ENCODE assay signal across 21 cellular contexts in the genomic region with DNA sequence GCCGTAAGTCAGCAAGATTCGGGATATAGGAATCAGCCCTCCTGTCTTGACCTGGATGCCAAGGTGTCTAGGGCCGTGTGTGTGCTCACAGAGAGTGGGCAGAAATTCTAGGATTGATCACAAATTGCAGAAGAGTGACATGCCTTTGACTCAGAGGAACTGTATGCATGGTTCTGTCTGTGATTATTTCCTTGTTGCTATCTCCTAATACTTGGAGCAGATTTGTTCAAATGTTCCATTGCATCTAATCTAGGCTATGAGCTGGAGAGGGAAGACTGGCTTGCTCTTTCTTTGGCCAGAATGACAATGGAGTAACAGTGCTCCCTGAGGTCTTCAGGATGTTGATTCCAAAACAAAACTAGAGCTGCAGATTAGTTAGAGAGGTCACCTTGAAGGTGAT.
"Had no signal": no experiment of that assay in that cellular context is flagged by ENCODE, and none has a peak within 500 bp of the region (broad histone marks: within the 10 kb centered on the region; RNA-seq: fewer than 3 reads in every experiment).

No MANE protein-coding gene starts in this region.

- DNase-seq: cortex of kidney; dorsolateral prefrontal cortex; effector memory CD4-positive, alpha-beta T cell; gastrocnemius medialis; heart right ventricle; left cardiac atrium; left ventricle myocardium inferior; lower lobe of right lung; natural killer cell; nucleus accumbens; pancreas; right cardiac atrium; stimulated activated CD4-positive, alpha-beta T cell treated with anti-CD3 and anti-CD28 coated beads, Interleukin-2, amount 100 ng/mL, for 48 hours; stimulated activated naive CD8-positive, alpha-beta T cell treated with anti-CD3 and anti-CD28 coated beads, Interleukin-15, Interleukin-2, amounts not matched to agents 100 U/mL and 50 U/mL, for 24 hours; thyroid gland; upper lobe of left lung; uterus had no signal

- H3K4me2 ChIP-seq: smooth muscle cell had no signal

- H3K9me3 ChIP-seq: gastrocnemius medialis, lower lobe of right lung, pancreas, suprapubic skin, thyroid gland, uterus had no signal

- H3K27ac ChIP-seq: dorsolateral prefrontal cortex, epithelial cell of prostate, esophagus muscularis mucosa, gastrocnemius medialis, heart right ventricle, left ventricle myocardium inferior, lower lobe of right lung, pancreas, suprapubic skin, thyroid gland, upper lobe of left lung, uterus had no signal

- H3K4me3 ChIP-seq: dorsolateral prefrontal cortex, esophagus muscularis mucosa, gastrocnemius medialis, heart right ventricle, left ventricle myocardium inferior, lower lobe of right lung, pancreas, smooth muscle cell, suprapubic skin, thyroid gland, upper lobe of left lung, uterus had no signal

- ATAC-seq: gastrocnemius medialis; heart right ventricle; left cardiac atrium; lower lobe of right lung; natural killer cell; pancreas; right cardiac atrium; stimulated activated naive CD8-positive, alpha-beta T cell treated with anti-CD3 and anti-CD28 coated beads, Interleukin-15, Interleukin-2, amounts not matched to agents 100 U/mL and 50 U/mL, for 24 hours had no signal

- H3K4me1 ChIP-seq: esophagus muscularis mucosa, gastrocnemius medialis, heart right ventricle, left ventricle myocardium inferior, lower lobe of right lung, pancreas, thyroid gland, upper lobe of left lung, uterus had no signal

- H3K27me3 ChIP-seq: esophagus muscularis mucosa, gastrocnemius medialis, pancreas, suprapubic skin, thyroid gland, upper lobe of left lung, uterus had no signal

- H3K36me3 ChIP-seq: esophagus muscularis mucosa, gastrocnemius medialis, heart right ventricle, left ventricle myocardium inferior, lower lobe of right lung, pancreas, suprapubic skin, thyroid gland, upper lobe of left lung, uterus had no signal
